ENCODE assay signal across 9 cellular contexts in genomic region chr1:87086120-87086519, GRCh38.
"Had no signal": no experiment of that assay in that cellular context is flagged by ENCODE, and none has a peak within 500 bp of the region (broad histone marks: within the 10 kb centered on the region; RNA-seq: fewer than 3 reads in every experiment).

No MANE protein-coding gene starts in this region.

- H2AFZ ChIP-seq: GM23338 had no signal

- H3K4me3 ChIP-seq: GM23338, HAP-1 had no signal

- DNase-seq: HFFc6, KBM-7 had no signal

- H3K36me3 ChIP-seq: HAP-1 had no signal

- ATAC-seq: GM23338, HCT116, HepG2 had no signal

- H3K9me3 ChIP-seq: HAP-1 had no signal

- H3K4me2 ChIP-seq: GM23338 had no signal

- FAIRE-seq: H1, H54, HepG2 had no signal

- H3K27ac ChIP-seq: HL-60 had no signal
